ENCODE assay signal across 29 cellular contexts in genomic region chr1:16289959-16290358, GRCh38. TPM values are rescaled to one million over a fixed set of nuclear protein-coding genes. Genes with fewer than 3 reads are reported as not detected.
DNase-seq lines count a peak whose midpoint lies in the region; ATAC-seq and TF ChIP-seq lines count a peak whose summit lies in the region.
"Had no signal": no experiment of that assay in that cellular context is flagged by ENCODE, and none has a peak within 500 bp of the region (broad histone marks: within the 10 kb centered on the region; RNA-seq: fewer than 3 reads in every experiment).

No MANE protein-coding gene starts in this region.

- H2BK120ac ChIP-seq in H9 (ENCODE audit: low read depth, low read length, poor library complexity, severe bottlenecking): no peak overlapping the region

- H2BK12ac ChIP-seq in H9 (ENCODE audit: insufficient read length, low read depth, low read length): no peak overlapping the region

- H3K27ac Mint-ChIP-seq in H9: peak overlapping the region in 1 of 3 experiments; percentile 11; a peak in 1 of 7 replicates
- peak overlapping the region in 3 of 5 experiments; percentile 33 to 44 (median 33) for H3K27ac Mint-ChIP-seq in brain
- H3K27ac Mint-ChIP-seq: activated CD4-positive, alpha-beta T cell treated with anti-CD3 and anti-CD28 coated beads for 36 hours; activated CD8-positive, alpha-beta T cell treated with anti-CD3 and anti-CD28 coated beads, Interleukin-2, amount 10 ng/mL, durations not matched to agents 7 days and 5 days; activated naive CD4-positive, alpha-beta T cell treated with anti-CD3 and anti-CD28 coated beads, Interleukin-2, amount 50 U/mL, for 24 hours had no signal

- H4K91ac ChIP-seq in H9 (ENCODE audit: insufficient read length, low read depth, low read length): no peak overlapping the region

- H3K4ac ChIP-seq in H9 (ENCODE audit: low read depth, low read length): no peak overlapping the region

- no peaks in the 10 kb centered on the region for H3K27me3 ChIP-seq in H9 (ENCODE audit: insufficient read depth, low read length)
- H3K27me3 ChIP-seq: dorsolateral prefrontal cortex, left lung, pancreas, Peyer's patch had no signal

- no peak overlapping the region for H3K27ac ChIP-seq in H9 (ENCODE audit: insufficient read length, low read depth, low read length)
- H3K27ac ChIP-seq: GM23248, KMS-11, left lung, pancreas, Peyer's patch had no signal

- H3K4me1 ChIP-seq in H9 (ENCODE audit: insufficient read depth, low read length): peaks cover 4% of the 10 kb centered on the region; the same call in 1 of the 2 replicates
- H3K4me1 ChIP-seq: Caco-2, pancreas, Peyer's patch had no signal

- no peaks in the 10 kb centered on the region for H3K23me2 ChIP-seq in H9 (ENCODE audit: insufficient read length, low read depth, low read length, poor library complexity, severe bottlenecking)

- H4K20me1 ChIP-seq in H9 (ENCODE audit: control insufficient read depth, insufficient read depth, insufficient read length): no peaks in the 10 kb centered on the region

- H3K4me2 ChIP-seq in H9 (ENCODE audit: insufficient read depth, insufficient read length, low read length): no peak overlapping the region
- H3K4me2 ChIP-seq: KMS-11, smooth muscle cell had no signal

- no peak overlapping the region for H2AFZ ChIP-seq in H9 (ENCODE audit: low read length)
- H2AFZ ChIP-seq: GM23248 had no signal

- no peak overlapping the region for H3K14ac ChIP-seq in H9 (ENCODE audit: insufficient read depth, low read length)

- H2BK15ac ChIP-seq in H9 (ENCODE audit: low read depth, low read length): no peak overlapping the region

- no peak overlapping the region for H3K4me3 ChIP-seq in fibroblast of villous mesenchyme (ENCODE audit: low read depth, low read length)
- H3K4me3 ChIP-seq: dorsolateral prefrontal cortex, GM23248, left lung, pancreas, Peyer's patch, smooth muscle cell had no signal

- TF ChIP-seq CTCF in H9 (conservative IDR thresholded peaks at IDR 0.05) (peak; percentile 24; the same call in 2 of the 3 replicates), brain (conservative IDR thresholded peaks at IDR 0.05) (no peak), fibroblast of villous mesenchyme (IDR thresholded peaks at IDR 0.05; ENCODE audit: insufficient read depth, low read depth, low read length) (peak; percentile 3), GM10266 (IDR thresholded peaks at IDR 0.05; ENCODE audit: control insufficient read depth, insufficient read depth, low read depth, missing control alignments) (no peak)

- no CpG with 5 or more reads among the region's 3 CpGs for WGBS in H9 (ENCODE audit: extremely low coverage, insufficient read length, low lambda C conversion rate)

- H3K9me3 ChIP-seq in H9 (ENCODE audit: control insufficient read depth, low read depth, low read length): no peaks in the 10 kb centered on the region
- H3K9me3 ChIP-seq: Caco-2, left lung, pancreas, Peyer's patch had no signal

- no peak overlapping the region for H3K18ac ChIP-seq in H9 (ENCODE audit: insufficient read length, low read depth, low read length)

- H3K4me1 Mint-ChIP-seq in H9 (peaks cover 5 to 12% of the 10 kb centered on the region in 2 experiments), brain (peaks cover 5% of the 10 kb centered on the region)
- H3K4me1 Mint-ChIP-seq: activated CD4-positive, alpha-beta T cell treated with anti-CD3 and anti-CD28 coated beads for 36 hours had no signal

- no peak overlapping the region for H2AK5ac ChIP-seq in H9 (ENCODE audit: insufficient read length, low read length)

- no peaks in the 10 kb centered on the region for H3K9me3 Mint-ChIP-seq in H9
- H3K9me3 Mint-ChIP-seq in brain: no peaks in the 10 kb centered on the region
- H3K9me3 Mint-ChIP-seq: activated naive CD4-positive, alpha-beta T cell treated with anti-CD3 and anti-CD28 coated beads, Interleukin-2, amount 50 U/mL, for 24 hours; memory B cell; neural crest cell had no signal

- H4K5ac ChIP-seq in H9 (ENCODE audit: insufficient read length, low read depth, low read length): no peak overlapping the region

- no peak overlapping the region for H3K56ac ChIP-seq in H9 (ENCODE audit: insufficient read length, low read depth, low read length)

- H3K79me1 ChIP-seq in H9 (ENCODE audit: insufficient read depth, low read depth, low read length, poor library complexity, severe bottlenecking): no peaks in the 10 kb centered on the region

- H3K36me3 Mint-ChIP-seq in H9 (ENCODE audit: insufficient read depth in 1 of 3, low read depth in 3 of 3) (peaks cover 1 to 23% (median 20%) of the 10 kb centered on the region in 3 experiments; a peak in 6 of 7 replicates), brain (peaks cover 61% of the 10 kb centered on the region)

- H3K4me3 Mint-ChIP-seq in H9: no peak overlapping the region
- no peak overlapping the region for H3K4me3 Mint-ChIP-seq in brain
- H3K4me3 Mint-ChIP-seq: activated CD4-positive, alpha-beta T cell treated with anti-CD3 and anti-CD28 coated beads for 36 hours; activated CD8-positive, alpha-beta T cell treated with anti-CD3 and anti-CD28 coated beads, Interleukin-2, amount 10 ng/mL, durations not matched to agents 7 days and 5 days; activated naive CD4-positive, alpha-beta T cell treated with anti-CD3 and anti-CD28 coated beads, Interleukin-2, amount 50 U/mL, for 24 hours; memory B cell; neural crest cell had no signal

- no peak for TF ChIP-seq EP300 in Ishikawa (IDR thresholded peaks at IDR 0.05; ENCODE audit: borderline replicate concordance)

- H2BK5ac ChIP-seq in H9 (ENCODE audit: insufficient read length, low read length): no peak overlapping the region

- 0 out of 2 replicates have a peak, but pooled peaks cover 2% of the 10 kb centered on the region for H3K27me3 Mint-ChIP-seq in H9 (ENCODE audit: low read depth)
- H3K27me3 Mint-ChIP-seq in brain: no peaks in the 10 kb centered on the region
- H3K27me3 Mint-ChIP-seq: activated CD4-positive, alpha-beta T cell treated with anti-CD3 and anti-CD28 coated beads for 36 hours; activated naive CD4-positive, alpha-beta T cell treated with anti-CD3 and anti-CD28 coated beads, Interleukin-2, amount 50 U/mL, for 24 hours; memory B cell had no signal

- no peaks in the 10 kb centered on the region; the same call in 1 of the 2 replicates for H3K79me2 ChIP-seq in H9 (ENCODE audit: insufficient read depth, low read length)

- H3K9ac ChIP-seq in H9 (ENCODE audit: extremely low read depth, insufficient read length, low read length): no peak overlapping the region
- H3K9ac ChIP-seq: GM23248, KMS-11 had no signal

- TF ChIP-seq RAD21 in Ishikawa (IDR thresholded peaks at IDR 0.05; ENCODE audit: low read depth): peak; percentile 5; the same call in 1 of the 2 replicates

- H3K23ac ChIP-seq in H9 (ENCODE audit: insufficient read length, low read depth, low read length): no peak overlapping the region

- no peak overlapping the region for H4K8ac ChIP-seq in H9 (replicated peaks; ENCODE audit: insufficient read length, low read depth, low read length)

- no peak for DNase-seq in H9
- no peak for DNase-seq in fibroblast of villous mesenchyme (ENCODE audit: low read depth)
- no peak for DNase-seq in GM10266 (ENCODE audit: extremely low spot score)
- DNase-seq in germinal center (ENCODE audit: low spot score): no peak
- no peak for DNase-seq in NCI-H524 (lab: John Stamatoyannopoulos, UW)
- DNase-seq: activated CD4-positive, alpha-beta T cell treated with anti-CD3 and anti-CD28 coated beads for 36 hours; activated CD8-positive, alpha-beta T cell treated with anti-CD3 and anti-CD28 coated beads, Interleukin-2, amount 10 ng/mL, durations not matched to agents 7 days and 5 days; C1 segment of cervical spinal cord; Caco-2; central memory CD4-positive, alpha-beta T cell; DMS79 treated with DMSO at 0.1 percent for 48 hours; dorsolateral prefrontal cortex; GDM1; left lung; NCI-H2029; NCI-H345; pancreas; Peyer's patch; SHP77 treated with DMSO at 0.1 percent for 48 hours; stimulated activated naive CD8-positive, alpha-beta T cell treated with anti-CD3 and anti-CD28 coated beads, Interleukin-15, Interleukin-2, amounts not matched to agents 100 U/mL and 50 U/mL, for 24 hours had no signal

- no peak overlapping the region for H3T11ph ChIP-seq in H9 (ENCODE audit: low read length)

- no peak for ATAC-seq in HG02970 (IDR thresholded peaks at IDR 0.05; ENCODE audit: low FRiP score, unreplicated experiment)
- ATAC-seq: activated CD4-positive, alpha-beta T cell treated with anti-CD3 and anti-CD28 coated beads for 36 hours; activated CD8-positive, alpha-beta T cell treated with anti-CD3 and anti-CD28 coated beads, Interleukin-2, amount 10 ng/mL, durations not matched to agents 7 days and 5 days; left lung; pancreas; stimulated activated naive CD8-positive, alpha-beta T cell treated with anti-CD3 and anti-CD28 coated beads, Interleukin-15, Interleukin-2, amounts not matched to agents 100 U/mL and 50 U/mL, for 24 hours had no signal

- no peak overlapping the region for H2BK20ac ChIP-seq in H9 (ENCODE audit: low read depth, low read length, poor library complexity, severe bottlenecking)

TF ChIP-seq in Ishikawa, 13 proteins besides CTCF, POLR2A, EP300 and RAD21:
- TF ChIP-seq TEAD4 (IDR thresholded peaks at IDR 0.05) (no peak), TAF1 (IDR thresholded peaks at IDR 0.05; ENCODE audit: low read depth) (no peak)

RNA-seq across cellular contexts. Expression of gene CPLANE2, which starts 53.0 kb away (rescaled TPM):
- total RNA-seq in H9 (2021): 6.3 and 7.7 TPM in 2 replicates
- 17.4 TPM for polyA plus RNA-seq in brain (ENCODE audit: insufficient read depth, low read depth, low replicate concordance)
- total RNA-seq in fibroblast of villous mesenchyme: 13.0 and 15.1 TPM in 2 replicates

Comparison
In these comparisons a context has a peak if more than half of its experiments do, and no peak if none do; other contexts are left out.
1. CTCF ChIP-seq: peak in H9 (single experiment) and fibroblast of villous mesenchyme (single experiment); none in brain (0 of 2) and GM10266 (single experiment).